ENCODE assay signal across 16 cellular contexts in the genomic region with DNA sequence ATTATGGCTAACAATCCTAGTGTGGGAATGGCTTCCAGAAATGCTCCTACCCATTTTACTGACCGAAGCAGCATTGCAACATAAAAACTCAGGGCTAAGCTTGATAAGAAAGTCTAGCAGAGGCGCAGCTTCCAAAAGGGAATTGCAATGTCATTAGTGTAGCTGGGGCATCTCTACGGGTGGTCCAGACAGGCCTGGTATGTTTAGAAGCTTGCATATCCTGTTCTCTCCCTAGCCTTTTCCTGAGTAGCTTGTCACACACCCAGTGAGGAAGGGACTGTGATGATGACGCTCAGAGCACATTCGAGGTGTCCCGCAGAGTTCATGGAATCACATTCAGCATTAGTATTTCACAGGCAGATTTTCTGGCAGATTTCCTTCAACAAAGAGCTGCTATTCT. TPM values are rescaled to one million over a fixed set of nuclear protein-coding genes. Genes with fewer than 3 reads are reported as not detected.
DNase-seq lines count a peak whose midpoint lies in the region; ATAC-seq and TF ChIP-seq lines count a peak whose summit lies in the region.
"Had no signal": no experiment of that assay in that cellular context is flagged by ENCODE, and none has a peak within 500 bp of the region (broad histone marks: within the 10 kb centered on the region; RNA-seq: fewer than 3 reads in every experiment).

No MANE protein-coding gene starts in this region.

- H3K4me1 Mint-ChIP-seq in activated CD8-positive, alpha-beta memory T cell treated with anti-CD3 and anti-CD28 coated beads, Interleukin-2, amount 10 ng/mL, durations not matched to agents 7 days and 5 days, result no peaks in the 10 kb centered on the region
- H3K4me1 Mint-ChIP-seq: central memory CD8-positive, alpha-beta T cell had no signal

- CTCF ChIA-PET in activated CD8-positive, alpha-beta memory T cell treated with anti-CD3 and anti-CD28 coated beads, Interleukin-2, amount 10 ng/mL, durations not matched to agents 7 days and 5 days (lab: Charles Lee), result no interaction called here

- peaks cover 50% of the 10 kb centered on the region for H3K4me1 ChIP-seq in skeletal muscle satellite cell (ENCODE audit: control insufficient read depth, insufficient read depth, low read length)

- DNase-seq in HCEC 1CT (peak; percentile 40), astrocyte of the spinal cord (ENCODE audit: low read depth, low spot score) (peak; percentile 89), iPS DF 4.7 (ENCODE audit: extremely low read depth, low spot score) (peak; percentile 99)
- DNase-seq in stimulated activated CD4-positive, alpha-beta T cell treated with anti-CD3 and anti-CD28 coated beads, Interleukin-4, amount 100 ng/mL, for 24 hours, result no peak
- no peak for DNase-seq in activated CD8-positive, alpha-beta memory T cell treated with anti-CD3 and anti-CD28 coated beads, Interleukin-2, amount 10 ng/mL, durations not matched to agents 7 days and 5 days
- DNase-seq: activated CD4-positive, alpha-beta T cell treated with anti-CD3 and anti-CD28 coated beads for 4 hours; activated effector memory CD4-positive, alpha-beta T cell treated with anti-CD3 and anti-CD28 coated beads, Interleukin-2, amount 50 U/mL, for 16 hours; NCI-H69; posterior cingulate gyrus; stimulated activated CD4-positive, alpha-beta T cell treated with anti-CD3 and anti-CD28 coated beads, Interleukin-4, amount 100 ng/mL, for 1 hour; stomach had no signal

- TF ChIP-seq CTCF in astrocyte of the spinal cord (IDR thresholded peaks at IDR 0.05; ENCODE audit: low read depth, low read length), result no peak

- peak overlapping the region; percentile 39 for H3K4me2 ChIP-seq in skeletal muscle satellite cell (ENCODE audit: low read length)

- no peaks in the 10 kb centered on the region for H3K9me3 ChIP-seq in skeletal muscle satellite cell (replicated peaks; ENCODE audit: low read length)
- H3K9me3 ChIP-seq: stomach had no signal

- ATAC-seq in GM18868 (IDR thresholded peaks at IDR 0.05; ENCODE audit: unreplicated experiment) (no peak), HG03159 (IDR thresholded peaks at IDR 0.05; ENCODE audit: unreplicated experiment) (no peak)
- no peak for ATAC-seq in activated CD8-positive, alpha-beta memory T cell treated with anti-CD3 and anti-CD28 coated beads, Interleukin-2, amount 10 ng/mL, durations not matched to agents 7 days and 5 days
- ATAC-seq: left lobe of liver had no signal

- H3K27ac Mint-ChIP-seq in activated CD8-positive, alpha-beta memory T cell treated with anti-CD3 and anti-CD28 coated beads, Interleukin-2, amount 10 ng/mL, durations not matched to agents 7 days and 5 days, result no peak overlapping the region

- H3K4me3 ChIP-seq in astrocyte of the spinal cord (ENCODE audit: low read depth, low read length) (no peak overlapping the region), skeletal muscle satellite cell (ENCODE audit: low read length) (no peak overlapping the region)
- H3K4me3 ChIP-seq: stomach had no signal

- H3K36me3 Mint-ChIP-seq in activated CD8-positive, alpha-beta memory T cell treated with anti-CD3 and anti-CD28 coated beads, Interleukin-2, amount 10 ng/mL, durations not matched to agents 7 days and 5 days, result no peaks in the 10 kb centered on the region

- no peaks in the 10 kb centered on the region for H3K27me3 ChIP-seq in skeletal muscle satellite cell (ENCODE audit: control insufficient read depth, insufficient read depth, low read length)
- H3K27me3 ChIP-seq: stomach had no signal

- no peak overlapping the region for H3K4me3 Mint-ChIP-seq in activated CD8-positive, alpha-beta memory T cell treated with anti-CD3 and anti-CD28 coated beads, Interleukin-2, amount 10 ng/mL, durations not matched to agents 7 days and 5 days
- H3K4me3 Mint-ChIP-seq: central memory CD8-positive, alpha-beta T cell had no signal

- no peaks in the 10 kb centered on the region for H3K36me3 ChIP-seq in skeletal muscle satellite cell (ENCODE audit: insufficient read depth, low read length)
- H3K36me3 ChIP-seq: stomach had no signal

- no peak overlapping the region for H3K9ac ChIP-seq in skeletal muscle satellite cell (ENCODE audit: low read depth, low read length)

- H3K27me3 Mint-ChIP-seq in activated CD8-positive, alpha-beta memory T cell treated with anti-CD3 and anti-CD28 coated beads, Interleukin-2, amount 10 ng/mL, durations not matched to agents 7 days and 5 days, result no peaks in the 10 kb centered on the region
- H3K27me3 Mint-ChIP-seq: central memory CD8-positive, alpha-beta T cell had no signal

- H3K9me3 Mint-ChIP-seq in activated CD8-positive, alpha-beta memory T cell treated with anti-CD3 and anti-CD28 coated beads, Interleukin-2, amount 10 ng/mL, durations not matched to agents 7 days and 5 days (ENCODE audit: low read depth), result no peaks in the 10 kb centered on the region
- H3K9me3 Mint-ChIP-seq: central memory CD8-positive, alpha-beta T cell had no signal

- in situ Hi-C loops in astrocyte of the spinal cord (cut with HindIII; ENCODE audit: low sequenced_read_pairs), result no loop called here

RNA-seq across cellular contexts. Expression of gene COL5A2, which starts 38.0 kb away (rescaled TPM):
- 170 and 179 TPM in 2 replicates for total RNA-seq in skeletal muscle satellite cell (2012; rRNA removed)
- 1 to 10 TPM; 1.0 to 4.6 TPM for total RNA-seq in activated CD8-positive, alpha-beta memory T cell treated with anti-CD3 and anti-CD28 coated beads, Interleukin-2, amount 10 ng/mL, durations not matched to agents 7 days and 5 days

Comparison
In these comparisons a context has a peak if more than half of its experiments do, and no peak if none do; other contexts are left out.
1. DNase-seq: peak in HCEC 1CT (single experiment), astrocyte of the spinal cord (single experiment) and iPS DF 4.7 (single experiment); none in stimulated activated CD4-positive, alpha-beta T cell treated with anti-CD3 and anti-CD28 coated beads, Interleukin-4, amount 100 ng/mL, for 24 hours (single experiment) and activated CD8-positive, alpha-beta memory T cell treated with anti-CD3 and anti-CD28 coated beads, Interleukin-2, amount 10 ng/mL, durations not matched to agents 7 days and 5 days (single experiment).